Comparison of ENCODE assay signal across 26 cellular contexts in the genomic region with DNA sequence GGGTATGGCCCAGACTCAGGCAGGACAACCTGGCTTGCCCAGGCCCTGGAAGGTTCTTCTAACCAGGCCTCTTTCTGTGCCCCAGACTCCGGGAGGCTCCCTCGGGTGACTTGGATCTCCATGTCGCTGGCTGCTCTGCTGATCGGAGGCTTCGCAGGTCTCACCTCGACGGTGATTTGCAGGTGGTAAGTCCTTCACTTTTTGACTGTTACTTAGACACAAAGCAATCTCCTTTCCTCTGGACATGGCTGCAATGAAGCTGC.
"Had no signal": no experiment of that assay in that cellular context is flagged by ENCODE, and none has a peak within 500 bp of the region (broad histone marks: within the 10 kb centered on the region; RNA-seq: fewer than 3 reads in every experiment).

No MANE protein-coding gene starts in this region.

- ATAC-seq: activated CD8-positive, alpha-beta memory T cell treated with anti-CD3 and anti-CD28 coated beads, Interleukin-2, amount 10 ng/mL, durations not matched to agents 7 days and 5 days; activated CD8-positive, alpha-beta T cell treated with anti-CD3 and anti-CD28 coated beads for 36 hours; activated T-cell treated with anti-CD3 and anti-CD28 coated beads, Interleukin-2, amount 50 U/mL, for 72 hours; gastroesophageal sphincter; left colon; pancreas; psoas muscle; stimulated activated effector memory CD8-positive, alpha-beta T cell treated with anti-CD3 and anti-CD28 coated beads, Interleukin-12 subunit alpha, Interleukin-12 subunit beta, amount 100 ng/mL, for 72 hours had no signal

- FAIRE-seq: endothelial cell of umbilical vein, keratinocyte, pancreas had no signal

- H3K79me2 ChIP-seq: hepatocyte had no signal

- H3K27me3 ChIP-seq: adrenal gland, ascending aorta, cardiac muscle cell, hepatocyte, pancreas, right atrium auricular region, uterus had no signal

- H3K36me3 ChIP-seq: adrenal gland, ascending aorta, cardiac muscle cell, gastroesophageal sphincter, pancreas, right atrium auricular region, uterus, WERI-Rb-1 had no signal

- H2AFZ ChIP-seq: hepatocyte had no signal

- H3K4me3 ChIP-seq: adrenal gland, ascending aorta, cardiac muscle cell, gastroesophageal sphincter, hepatocyte, pancreas, psoas muscle, right atrium auricular region, uterus had no signal

- H3K4me1 ChIP-seq: adrenal gland, ascending aorta, gastroesophageal sphincter, pancreas, psoas muscle, uterus had no signal

- DNase-seq: activated CD4-positive, alpha-beta T cell treated with anti-CD3 and anti-CD28 coated beads, Interleukin-2, amount 10 ng/mL, durations not matched to agents 24 days and 14 days; activated CD4-positive, CD25-positive, alpha-beta regulatory T cell treated with anti-CD3 and anti-CD28 coated beads, Interleukin-2, amount 50 U/mL, for 72 hours; activated CD8-positive, alpha-beta memory T cell treated with anti-CD3 and anti-CD28 coated beads, Interleukin-2, amount 10 ng/mL, durations not matched to agents 7 days and 5 days; activated CD8-positive, alpha-beta T cell treated with anti-CD3 and anti-CD28 coated beads for 36 hours; activated naive CD4-positive, alpha-beta T cell; activated naive CD8-positive, alpha-beta T cell treated with anti-CD3 and anti-CD28 coated beads for 36 hours; activated T-cell treated with anti-CD3 and anti-CD28 coated beads, Interleukin-2, amount 50 U/mL, for 72 hours; left colon; naive B cell; nucleus accumbens; psoas muscle; stimulated activated CD4-positive, alpha-beta T cell treated with anti-CD3 and anti-CD28 coated beads, Interleukin-4, amount 100 ng/mL, for 24 hours; SW 1271; T1000; uterus; WERI-Rb-1 had no signal

- H3K27ac ChIP-seq: adrenal gland, ascending aorta, cardiac muscle cell, gastroesophageal sphincter, hepatocyte, pancreas, psoas muscle, right atrium auricular region, uterus, WERI-Rb-1 had no signal

- H3K4me2 ChIP-seq: hepatocyte had no signal

- H3K9me3 ChIP-seq: adrenal gland, ascending aorta, gastroesophageal sphincter, pancreas, psoas muscle, right atrium auricular region, uterus had no signal
